Comparison of ENCODE assay signal across 2 cellular contexts in the genomic region with DNA sequence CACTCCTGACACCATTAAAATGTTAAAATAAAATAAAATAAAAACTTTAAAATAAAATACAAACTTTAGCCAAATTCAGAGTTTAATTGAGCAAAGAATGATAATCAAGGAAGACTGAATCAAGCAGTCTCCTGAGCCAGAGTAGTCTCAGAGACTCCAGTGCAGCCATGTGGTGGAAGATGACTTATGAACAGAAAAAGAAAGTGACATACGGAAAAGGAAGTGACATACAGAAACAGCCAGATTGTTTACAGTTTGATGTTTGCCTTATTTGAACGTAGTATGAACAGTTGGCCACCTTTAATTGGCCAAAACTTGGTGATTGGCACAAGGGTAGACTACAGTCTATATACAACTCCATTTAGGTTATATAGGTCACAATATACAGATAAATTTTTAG.
A peak's percentile ranks its signal among the peaks of the same experiment; 100 is the strongest.
TF ChIP-seq lines count a peak whose summit lies in the region.

No MANE protein-coding gene starts in this region.

TF ChIP-seq in GM12878, 131 proteins besides CTCF, POLR2A, EP300 and RAD21:
- TF ChIP-seq SMARCA5 (IDR thresholded peaks at IDR 0.05), result no peak
- TF ChIP-seq, protein P1, sequence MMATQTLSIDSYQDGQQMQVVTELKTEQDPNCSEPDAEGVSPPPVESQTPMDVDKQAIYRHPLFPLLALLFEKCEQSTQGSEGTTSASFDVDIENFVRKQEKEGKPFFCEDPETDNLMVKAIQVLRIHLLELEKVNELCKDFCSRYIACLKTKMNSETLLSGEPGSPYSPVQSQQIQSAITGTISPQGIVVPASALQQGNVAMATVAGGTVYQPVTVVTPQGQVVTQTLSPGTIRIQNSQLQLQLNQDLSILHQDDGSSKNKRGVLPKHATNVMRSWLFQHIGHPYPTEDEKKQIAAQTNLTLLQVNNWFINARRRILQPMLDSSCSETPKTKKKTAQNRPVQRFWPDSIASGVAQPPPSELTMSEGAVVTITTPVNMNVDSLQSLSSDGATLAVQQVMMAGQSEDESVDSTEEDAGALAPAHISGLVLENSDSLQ (IDR thresholded peaks at IDR 0.05), result 0 out of 2 replicates have a peak, but pooled peaks have one; percentile 20

TF ChIP-seq in H1, 55 proteins besides CTCF, POLR2A, EP300 and RAD21:
- TF ChIP-seq TAF7 (optimal IDR thresholded peaks at IDR 0.05; ENCODE audit: borderline replicate concordance, low read depth, low read length) (no peak), SUZ12 (IDR thresholded peaks at IDR 0.05; ENCODE audit: low read length) (no peak), MAFK (IDR thresholded peaks at IDR 0.05; ENCODE audit: low read depth, low read length) (no peak)
